ENCODE assay signal across 15 cellular contexts in genomic region chr2:222652856-222653255, GRCh38. TPM values are rescaled to one million over a fixed set of nuclear protein-coding genes. Genes with fewer than 3 reads are reported as not detected.
DNase-seq lines count a peak whose midpoint lies in the region; ATAC-seq and TF ChIP-seq lines count a peak whose summit lies in the region.
"Had no signal": no experiment of that assay in that cellular context is flagged by ENCODE, and none has a peak within 500 bp of the region (broad histone marks: within the 10 kb centered on the region; RNA-seq: fewer than 3 reads in every experiment).

No MANE protein-coding gene starts in this region.

- H3K79me1 ChIP-seq in neuronal stem cell (ENCODE audit: low read depth, low read length): peaks cover 6% of the 10 kb centered on the region

- H3K27ac ChIP-seq in OCI-LY7 (ENCODE audit: low read depth, low read length, poor library complexity, severe bottlenecking) (no peak overlapping the region), mammary epithelial cell (ENCODE audit: insufficient read depth, low read depth, low read length) (no peak overlapping the region), neuronal stem cell (replicated peaks; ENCODE audit: low read length) (no peak overlapping the region)
- H3K27ac ChIP-seq: ascending aorta, sigmoid colon, SJSA1, upper lobe of left lung had no signal

- no peak overlapping the region for H2BK15ac ChIP-seq in neuronal stem cell (ENCODE audit: low read length)

- intact Hi-C loops in OCI-LY7 (cut with micrococcal nuclease; ENCODE audit: unreplicated experiment) (no loop called here), mammary epithelial cell (cut with micrococcal nuclease) (no loop called here)

- no peak for DNase-seq in activated T-cell treated with anti-CD3 and anti-CD28 coated beads, Interleukin-2, amount 50 U/mL, for 24 hours
- DNase-seq in activated T-cell treated with anti-CD3 and anti-CD28 coated beads, Interleukin-2, amount 50 U/mL, for 1 hour: no peak
- DNase-seq in OCI-LY7 (ENCODE audit: low spot score) (no peak), mammary epithelial cell (peak; percentile 41), progenitor cell of endocrine pancreas (ENCODE audit: low spot score, unreplicated experiment) (no peak), HuH-7.5 (ENCODE audit: low spot score) (no peak), neuronal stem cell (ENCODE audit: low spot score) (no peak)
- DNase-seq: DMS79 treated with DMSO at 0.1 percent for 48 hours, midbrain, NCI-H510A treated with DMSO at 0.1 percent for 48 hours, sigmoid colon, upper lobe of left lung had no signal

- no peaks in the 10 kb centered on the region for H3K9me2 ChIP-seq in OCI-LY7 (ENCODE audit: insufficient read depth, low read length)

- 60% methylated on average over 5 of the region's 5 CpGs for WGBS in mammary epithelial cell (ENCODE audit: low coverage, missing lambda C conversion rate)
- WGBS in neuronal stem cell (ENCODE audit: extremely low coverage in 2 of 2, insufficient read length in 2 of 2, insufficient replicate concordance in 1 of 2), 2 donors: no CpG with 5 or more reads among the region's 5 CpGs

- BruUV-seq in OCI-LY7 (replicated peaks; lab: Mats Ljungman, UMichigan) (no TSS peak), mammary epithelial cell (replicated peaks; lab: Mats Ljungman, UMichigan) (no TSS peak)

- no peaks in the 10 kb centered on the region for H3K27me3 ChIP-seq in mammary epithelial cell (ENCODE audit: insufficient read depth, low read length)
- no peaks in the 10 kb centered on the region for H3K27me3 ChIP-seq in neuronal stem cell (ENCODE audit: control insufficient read depth in 3 of 3, insufficient read depth in 3 of 3, low read depth in 1 of 3, low read length in 3 of 3)
- H3K27me3 ChIP-seq: ascending aorta, sigmoid colon, SJSA1, upper lobe of left lung had no signal

- no peak overlapping the region for H2BK12ac ChIP-seq in neuronal stem cell (ENCODE audit: low read length)

- H3K4me2 ChIP-seq in OCI-LY7 (ENCODE audit: low read length) (peak overlapping the region; percentile 87), mammary epithelial cell (ENCODE audit: insufficient read depth, low read depth, low read length) (peak overlapping the region; percentile 47), neuronal stem cell (ENCODE audit: insufficient read depth, low read length, poor library complexity, severe bottlenecking) (no peak overlapping the region)

- no peak overlapping the region for H2BK5ac ChIP-seq in neuronal stem cell (ENCODE audit: low read length)

- TF ChIP-seq CTCF in OCI-LY7 (conservative IDR thresholded peaks at IDR 0.05; ENCODE audit: low read length) (no peak), mammary epithelial cell (conservative IDR thresholded peaks at IDR 0.05 in 1 of 2, IDR thresholded peaks at IDR 0.05 in 1 of 2; ENCODE audit: extremely low read depth in 1 of 2, insufficient read depth in 1 of 2, low read depth in 1 of 2, low read length in 2 of 2) (no peak), progenitor cell of endocrine pancreas (IDR thresholded peaks at IDR 0.05; ENCODE audit: unreplicated experiment) (no peak)

- H4K8ac ChIP-seq in neuronal stem cell (ENCODE audit: low read depth, low read length): no peak overlapping the region

- H3K27ac Mint-ChIP-seq in activated T-cell treated with anti-CD3 and anti-CD28 coated beads, Interleukin-2, amount 50 U/mL, for 24 hours: peak overlapping the region; percentile 81
- H3K27ac Mint-ChIP-seq in progenitor cell of endocrine pancreas: no peak overlapping the region

- H3K4ac ChIP-seq in neuronal stem cell (ENCODE audit: low read length): no peak overlapping the region

- no peak for ATAC-seq in HG03039 (IDR thresholded peaks at IDR 0.05; ENCODE audit: unreplicated experiment)

- H3K4me1 Mint-ChIP-seq in activated T-cell treated with anti-CD3 and anti-CD28 coated beads, Interleukin-2, amount 50 U/mL, for 24 hours (ENCODE audit: low read depth): peaks cover 64% of the 10 kb centered on the region
- H3K4me1 Mint-ChIP-seq in progenitor cell of endocrine pancreas (ENCODE audit: low read depth): peaks cover 8% of the 10 kb centered on the region

- H4K91ac ChIP-seq in neuronal stem cell (ENCODE audit: low read depth, low read length, poor library complexity): no peak overlapping the region

- H2AK5ac ChIP-seq in neuronal stem cell (ENCODE audit: low read depth, low read length): no peak overlapping the region

- peaks cover 36% of the 10 kb centered on the region for H3K4me1 ChIP-seq in OCI-LY7 (ENCODE audit: insufficient read depth, low read length, poor library complexity, severe bottlenecking)
- H3K4me1 ChIP-seq in mammary epithelial cell (ENCODE audit: insufficient read depth, low read length): peaks cover 20% of the 10 kb centered on the region
- H3K4me1 ChIP-seq in neuronal stem cell (ENCODE audit: control insufficient read depth in 2 of 2, insufficient read depth in 1 of 2, low read depth in 1 of 2, low read length in 2 of 2): peaks cover 0 to 2% of the 10 kb centered on the region in 2 donors

- H3K18ac ChIP-seq in neuronal stem cell (ENCODE audit: low read length): no peak overlapping the region

- H3K36me3 ChIP-seq in OCI-LY7 (ENCODE audit: insufficient read depth, low read length): peaks cover 58% of the 10 kb centered on the region
- peaks cover 4% of the 10 kb centered on the region for H3K36me3 ChIP-seq in mammary epithelial cell (ENCODE audit: insufficient read depth, low read length)
- peaks cover 5 to 20% of the 10 kb centered on the region in 2 donors for H3K36me3 ChIP-seq in neuronal stem cell (replicated peaks in 1 of 2; ENCODE audit: control insufficient read depth in 2 of 2, insufficient read depth in 2 of 2, low read length in 2 of 2)

- H3K9ac ChIP-seq in mammary epithelial cell (ENCODE audit: insufficient read depth, low read length): no peak overlapping the region
- no peak overlapping the region for H3K9ac ChIP-seq in neuronal stem cell (ENCODE audit: low read depth, low read length, poor library complexity)

- H4K20me1 ChIP-seq in OCI-LY7 (ENCODE audit: insufficient read depth, low read length) (peaks cover 33% of the 10 kb centered on the region), mammary epithelial cell (ENCODE audit: insufficient read depth, low read length) (peaks cover 7% of the 10 kb centered on the region)

- peak overlapping the region; percentile 99 for H3K4me3 Mint-ChIP-seq in activated T-cell treated with anti-CD3 and anti-CD28 coated beads, Interleukin-2, amount 50 U/mL, for 24 hours
- peak overlapping the region; percentile 3 for H3K4me3 Mint-ChIP-seq in progenitor cell of endocrine pancreas (ENCODE audit: low read depth)

- no peaks in the 10 kb centered on the region for H3K9me3 ChIP-seq in OCI-LY7 (ENCODE audit: low read length)
- H3K9me3 ChIP-seq in mammary epithelial cell (replicated peaks; ENCODE audit: insufficient read depth, low read length): no peaks in the 10 kb centered on the region
- H3K9me3 ChIP-seq in neuronal stem cell (replicated peaks in 1 of 2; ENCODE audit: control insufficient read depth in 2 of 2, insufficient read depth in 1 of 2, low read depth in 1 of 2, low read length in 2 of 2): no peaks in the 10 kb centered on the region
- H3K9me3 ChIP-seq: ascending aorta, sigmoid colon, SJSA1, upper lobe of left lung had no signal

- H3K36me3 Mint-ChIP-seq in activated T-cell treated with anti-CD3 and anti-CD28 coated beads, Interleukin-2, amount 50 U/mL, for 24 hours (ENCODE audit: low read depth): peaks cover 78% of the 10 kb centered on the region
- no peaks in the 10 kb centered on the region for H3K36me3 Mint-ChIP-seq in progenitor cell of endocrine pancreas (ENCODE audit: insufficient read depth)

- CTCF ChIA-PET in OCI-LY7 (lab: Charles Lee; ENCODE audit: unreplicated experiment) (no interaction called here), mammary epithelial cell (lab: Charles Lee; ENCODE audit: low non-redundant PET) (no interaction called here)

- in situ Hi-C loops in mammary epithelial cell (cut with MboI; ENCODE audit: low sequenced_read_pairs in 2 of 2): no loop called here

- no peak overlapping the region for H3K14ac ChIP-seq in neuronal stem cell (ENCODE audit: low read length)

- no peak overlapping the region for H2BK120ac ChIP-seq in neuronal stem cell (ENCODE audit: low read depth, low read length)

- dilution Hi-C loops in mammary epithelial cell (cut with HindIII; ENCODE audit: low sequenced_read_pairs): no loop called here

- H3K79me2 ChIP-seq in OCI-LY7 (ENCODE audit: insufficient read depth, low read depth, low read length) (peaks cover 79% of the 10 kb centered on the region), mammary epithelial cell (ENCODE audit: insufficient read depth, low read length) (peaks cover 81% of the 10 kb centered on the region)

- H3K9me3 Mint-ChIP-seq in activated T-cell treated with anti-CD3 and anti-CD28 coated beads, Interleukin-2, amount 50 U/mL, for 24 hours: no peaks in the 10 kb centered on the region
- no peaks in the 10 kb centered on the region for H3K9me3 Mint-ChIP-seq in progenitor cell of endocrine pancreas (ENCODE audit: low read depth)

- H2AFZ ChIP-seq in OCI-LY7 (ENCODE audit: low read length): no peak overlapping the region
- no peak overlapping the region for H2AFZ ChIP-seq in mammary epithelial cell (ENCODE audit: low read depth, low read length)
- H2AFZ ChIP-seq in neuronal stem cell (ENCODE audit: low read length): no peak overlapping the region

- no peak overlapping the region for H3K4me3 ChIP-seq in OCI-LY7 (ENCODE audit: low read depth, low read length, poor library complexity, severe bottlenecking)
- H3K4me3 ChIP-seq in mammary epithelial cell (replicated peaks in 1 of 3; ENCODE audit: insufficient read depth in 1 of 3, low read depth in 2 of 3, low read length in 3 of 3): peak overlapping the region in 1 of 3 experiments; percentile 8
- no peak overlapping the region for H3K4me3 ChIP-seq in neuronal stem cell (ENCODE audit: low read length in 2 of 2)
- H3K4me3 ChIP-seq: ascending aorta, sigmoid colon, SJSA1, upper lobe of left lung had no signal

- no peaks in the 10 kb centered on the region for H3K27me3 Mint-ChIP-seq in activated T-cell treated with anti-CD3 and anti-CD28 coated beads, Interleukin-2, amount 50 U/mL, for 24 hours
- no peaks in the 10 kb centered on the region for H3K27me3 Mint-ChIP-seq in progenitor cell of endocrine pancreas

- no peak overlapping the region for H3K23ac ChIP-seq in neuronal stem cell (ENCODE audit: low read depth, low read length, poor library complexity)

- POLR2A ChIA-PET in OCI-LY7 (lab: Charles Lee): interaction anchor here (1.3 to 4.8 kb wide), 4 partner anchors 9 to 259 kb away, joined by 4 to 18 read pairs (median 9); no protein-coding TSS in a partner anchor

RNA-seq across cellular contexts. Expression of gene FARSB, which starts 3.0 kb away (rescaled TPM):
- total RNA-seq in OCI-LY7 (2014; rRNA removed; shearing (Covaris generic)): 23.4 and 24.9 TPM in 2 replicates
- total RNA-seq in OCI-LY7 (2022) (44.5 and 46.7 TPM in 2 replicates), mammary epithelial cell (10 to 100 TPM; 24.2 to 42.3 TPM), progenitor cell of endocrine pancreas (18.5 and 19.3 TPM in 2 replicates)
- 41.3 TPM for polyA plus RNA-seq in mammary epithelial cell
- 21.6 TPM for polyA minus RNA-seq in mammary epithelial cell
- polyA plus RNA-seq in neuronal stem cell (2013, experiment 1 of 2): 32.2 TPM
- 32.4 TPM for polyA plus RNA-seq in neuronal stem cell (2013, experiment 2 of 2)

RNA-seq across cellular contexts. Expression of gene MOGAT1, which starts 18.6 kb away (rescaled TPM):
- total RNA-seq in OCI-LY7 (2014; rRNA removed; shearing (Covaris generic)): not detected in 2 replicates
- total RNA-seq in OCI-LY7 (2022) (not detected in 2 replicates), mammary epithelial cell (not detected), progenitor cell of endocrine pancreas (0.74 and 0.98 TPM in 2 replicates)
- polyA plus RNA-seq in mammary epithelial cell: not detected
- polyA minus RNA-seq in mammary epithelial cell: not detected
- polyA plus RNA-seq in neuronal stem cell (2013, experiment 1 of 2): 0.13 TPM
- polyA plus RNA-seq in neuronal stem cell (2013, experiment 2 of 2): 0.28 TPM
- total RNA-seq: ascending aorta, sigmoid colon, SJSA1 had no signal
- polyA plus RNA-seq: sigmoid colon had no signal
